ENCODE assay signal across 9 cellular contexts in genomic region chr9:35660966-35661413, GRCh38. TPM values are rescaled to one million over a fixed set of nuclear protein-coding genes. Genes with fewer than 3 reads are reported as not detected.
DNase-seq lines count a peak whose midpoint lies in the region; ATAC-seq and TF ChIP-seq lines count a peak whose summit lies in the region.
"Had no signal": no experiment of that assay in that cellular context is flagged by ENCODE, and none has a peak within 500 bp of the region (broad histone marks: within the 10 kb centered on the region; RNA-seq: fewer than 3 reads in every experiment).

No MANE protein-coding gene starts in this region.

- ATAC-seq in effector memory CD8-positive, alpha-beta T cell (replicated peaks) = no peak
- no peak for ATAC-seq in HG03139 (IDR thresholded peaks at IDR 0.05; ENCODE audit: unreplicated experiment)

- DNase-seq in DMS53 treated with DMSO at 0.1 percent for 48 hours (lab: John Stamatoyannopoulos, UW; ENCODE audit: unreplicated experiment) (peak; percentile 11), NCI-H1694 (lab: John Stamatoyannopoulos, UW) (peak; percentile 6), osteocyte (ENCODE audit: extremely low spot score, unreplicated experiment) (no peak), germinal center (ENCODE audit: low spot score) (no peak), ureter (ENCODE audit: low spot score) (no peak)
- DNase-seq in effector memory CD8-positive, alpha-beta T cell = no peak
- DNase-seq in stimulated activated naive CD4-positive, alpha-beta T cell (lab: John Stamatoyannopoulos, UW) = no peak
- DNase-seq: NCI-H2227 treated with DMSO at 0.1 percent for 48 hours had no signal

- peaks cover 77 to 78% of the 10 kb centered on the region in 2 donors for H3K4me1 Mint-ChIP-seq in effector memory CD8-positive, alpha-beta T cell (ENCODE audit: low read depth in 2 of 2)
- peaks cover 65% of the 10 kb centered on the region for H3K4me1 Mint-ChIP-seq in osteocyte (ENCODE audit: unreplicated experiment)

- peaks cover 0 to 2% of the 10 kb centered on the region in 2 donors for H3K9me3 Mint-ChIP-seq in effector memory CD8-positive, alpha-beta T cell
- no peaks in the 10 kb centered on the region for H3K9me3 Mint-ChIP-seq in osteocyte (ENCODE audit: unreplicated experiment)

- H3K27ac Mint-ChIP-seq in effector memory CD8-positive, alpha-beta T cell = peak overlapping the region; percentile 100
- peak overlapping the region; percentile 95 for H3K27ac Mint-ChIP-seq in osteocyte (ENCODE audit: unreplicated experiment)

- peaks cover 59% of the 10 kb centered on the region for H3K36me3 Mint-ChIP-seq in effector memory CD8-positive, alpha-beta T cell (ENCODE audit: insufficient read depth)
- H3K36me3 Mint-ChIP-seq in osteocyte (ENCODE audit: unreplicated experiment) = peaks cover 9% of the 10 kb centered on the region

- H3K27me3 Mint-ChIP-seq in effector memory CD8-positive, alpha-beta T cell = no peaks in the 10 kb centered on the region
- H3K27me3 Mint-ChIP-seq in osteocyte (ENCODE audit: unreplicated experiment) = no peaks in the 10 kb centered on the region

- TF ChIP-seq CTCF in osteocyte (IDR thresholded peaks at IDR 0.05) = peak; percentile 78

- peak overlapping the region; percentile 91 to 92 for H3K4me3 Mint-ChIP-seq in effector memory CD8-positive, alpha-beta T cell
- H3K4me3 Mint-ChIP-seq in osteocyte (ENCODE audit: unreplicated experiment) = peak overlapping the region; percentile 52

RNA-seq across cellular contexts. Expression of gene CCDC107, which starts 2.9 kb away (rescaled TPM):
- total RNA-seq in osteocyte (30.0 and 31.3 TPM in 2 replicates), ureter (22.4 TPM)

RNA-seq across cellular contexts. Expression of gene RMRP, which starts 3.2 kb away (rescaled TPM):
- total RNA-seq in osteocyte (14,337 and 15,426 TPM in 2 replicates), ureter (3,373 TPM)

RNA-seq across cellular contexts. Expression of gene ARHGEF39, which starts 4.0 kb away (rescaled TPM):
- total RNA-seq in osteocyte (0.86 and 1.6 TPM in 2 replicates), ureter (1.0 TPM)

RNA-seq across cellular contexts. Expression of gene SIT1, which starts 10.3 kb away (rescaled TPM):
- total RNA-seq in osteocyte (not detected in 2 replicates), ureter (0.52 TPM)

RNA-seq across cellular contexts. Expression of gene CA9, which starts 12.7 kb away (rescaled TPM):
- total RNA-seq in osteocyte = not detected in 2 replicates
- total RNA-seq in ureter = not detected

Comparison
In these comparisons a context has a peak if more than half of its experiments do, and no peak if none do; other contexts are left out.
1. DNase-seq: peak in DMS53 treated with DMSO at 0.1 percent for 48 hours (single experiment) and NCI-H1694 (single experiment); none in effector memory CD8-positive, alpha-beta T cell (0 of 3), osteocyte (single experiment), stimulated activated naive CD4-positive, alpha-beta T cell (0 of 6), germinal center (single experiment) and ureter (single experiment).